ENCODE assay signal across 31 cellular contexts in the genomic region with DNA sequence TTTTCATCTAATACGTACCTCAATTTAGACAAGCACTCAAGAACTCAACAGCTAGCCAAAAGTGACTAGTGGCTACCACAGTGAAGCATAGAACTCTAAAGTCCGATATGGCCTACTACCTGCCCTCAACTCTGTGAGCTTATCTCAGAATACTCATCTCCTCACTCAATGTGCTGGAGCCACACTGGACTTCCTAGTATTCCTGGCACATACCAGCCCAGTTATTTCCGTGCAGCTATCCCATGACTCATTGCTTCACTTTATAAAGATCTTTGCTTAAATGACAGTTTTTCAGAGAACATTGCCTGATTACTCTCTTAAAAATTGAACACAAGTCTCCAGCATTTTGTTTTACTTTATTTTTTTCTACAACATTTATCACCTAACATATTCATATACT.
DNase-seq lines count a peak whose midpoint lies in the region; ATAC-seq and TF ChIP-seq lines count a peak whose summit lies in the region.
"Had no signal": no experiment of that assay in that cellular context is flagged by ENCODE, and none has a peak within 500 bp of the region (broad histone marks: within the 10 kb centered on the region; RNA-seq: fewer than 3 reads in every experiment).

No MANE protein-coding gene starts in this region.

- peaks cover 4 to 6% of the 10 kb centered on the region in 2 donors for H3K9me3 Mint-ChIP-seq in stimulated activated naive B cell treated with anti-CD40 and anti-IgM and Interleukin-4, amounts not matched to agents 10 μg/mL and 1 μg/mL and 100 μg/mL, for 72 hours
- H3K9me3 Mint-ChIP-seq in activated CD4-positive, alpha-beta memory T cell treated with anti-CD3 and anti-CD28 coated beads, Interleukin-2, amount 10 ng/mL, durations not matched to agents 7 days and 5 days = peaks cover 10% of the 10 kb centered on the region
- H3K9me3 Mint-ChIP-seq: memory B cell had no signal

- peaks cover 0 to 2% of the 10 kb centered on the region in 2 donors for H3K36me3 Mint-ChIP-seq in stimulated activated naive B cell treated with anti-CD40 and anti-IgM and Interleukin-4, amounts not matched to agents 10 μg/mL and 1 μg/mL and 100 μg/mL, for 72 hours
- H3K36me3 Mint-ChIP-seq in activated CD4-positive, alpha-beta memory T cell treated with anti-CD3 and anti-CD28 coated beads, Interleukin-2, amount 10 ng/mL, durations not matched to agents 7 days and 5 days (ENCODE audit: low read depth) = no peaks in the 10 kb centered on the region
- H3K36me3 Mint-ChIP-seq: immature natural killer cell, memory B cell had no signal

- peak; percentile 21 for DNase-seq in Daoy (ENCODE audit: low read depth)
- peak; percentile 76 for DNase-seq in NCI-H226
- peak; percentile 36 for DNase-seq in astrocyte of the spinal cord (ENCODE audit: low read depth, low spot score)
- DNase-seq in lung microvascular endothelial cell (ENCODE audit: low read depth in 2 of 2) = peak; percentile 16 to 76
- no peak for DNase-seq in stimulated activated naive B cell treated with anti-CD40 and anti-IgM and Interleukin-4, amounts not matched to agents 10 μg/mL and 1 μg/mL and 100 μg/mL, for 72 hours
- DNase-seq in T-helper 1 cell = no peak
- no peak for DNase-seq in activated CD4-positive, alpha-beta memory T cell treated with anti-CD3 and anti-CD28 coated beads, Interleukin-2, amount 10 ng/mL, durations not matched to agents 7 days and 5 days
- DNase-seq: activated CD4-positive, alpha-beta T cell treated with anti-CD3 and anti-CD28 coated beads, Interleukin-2, amount 50 U/mL, for 1 hour; activated CD4-positive, CD25-positive, alpha-beta regulatory T cell; activated T-cell treated with anti-CD3 and anti-CD28 coated beads, Interleukin-2, amount 50 U/mL, for 72 hours; body of pancreas; Calu3; DND-41; hypothalamus; immature natural killer cell; KG1; NCI-H1436; NCI-H2081 treated with DMSO at 0.1 percent for 48 hours; NCI-H2227 treated with DMSO at 0.1 percent for 48 hours; NCI-H526 treated with DMSO at 0.1 percent for 48 hours; NK-92 treated with Interleukin-12 subunit alpha and Interleukin-12 subunit beta, amount 100 ng/mL, for 24 hours; retina; stimulated activated naive CD4-positive, alpha-beta T cell; upper lobe of right lung had no signal

- no peaks in the 10 kb centered on the region for H3K4me1 Mint-ChIP-seq in stimulated activated naive B cell treated with anti-CD40 and anti-IgM and Interleukin-4, amounts not matched to agents 10 μg/mL and 1 μg/mL and 100 μg/mL, for 72 hours
- H3K4me1 Mint-ChIP-seq in activated CD4-positive, alpha-beta memory T cell treated with anti-CD3 and anti-CD28 coated beads, Interleukin-2, amount 10 ng/mL, durations not matched to agents 7 days and 5 days = no peaks in the 10 kb centered on the region
- H3K4me1 Mint-ChIP-seq: immature natural killer cell, memory B cell had no signal

- in situ Hi-C loops in astrocyte of the spinal cord (cut with HindIII; ENCODE audit: low sequenced_read_pairs) = no loop called here

- no peak overlapping the region for H3K27ac Mint-ChIP-seq in stimulated activated naive B cell treated with anti-CD40 and anti-IgM and Interleukin-4, amounts not matched to agents 10 μg/mL and 1 μg/mL and 100 μg/mL, for 72 hours
- no peak overlapping the region for H3K27ac Mint-ChIP-seq in activated CD4-positive, alpha-beta memory T cell treated with anti-CD3 and anti-CD28 coated beads, Interleukin-2, amount 10 ng/mL, durations not matched to agents 7 days and 5 days
- H3K27ac Mint-ChIP-seq: activated T-cell treated with anti-CD3 and anti-CD28 coated beads, Interleukin-2, amount 50 U/mL, for 72 hours; dendritic cell treated with granulocyte-macrophage colony-stimulating factor and Interleukin-4, amounts not matched to agents 40 ng/mL and 50 ng/mL, for 4 days; immature natural killer cell; memory B cell; T-helper 1 cell treated with Interleukin-12 subunit alpha and Interleukin-12 subunit beta and Interleukin-4 antibody, amounts not matched to agents 30 μg/mL and 1 μg/mL, for 36 hours had no signal

- CTCF ChIA-PET in activated CD4-positive, alpha-beta memory T cell treated with anti-CD3 and anti-CD28 coated beads, Interleukin-2, amount 10 ng/mL, durations not matched to agents 7 days and 5 days (lab: Charles Lee) = no interaction called here

- no peak overlapping the region for H3K4me3 Mint-ChIP-seq in stimulated activated naive B cell treated with anti-CD40 and anti-IgM and Interleukin-4, amounts not matched to agents 10 μg/mL and 1 μg/mL and 100 μg/mL, for 72 hours
- no peak overlapping the region for H3K4me3 Mint-ChIP-seq in activated CD4-positive, alpha-beta memory T cell treated with anti-CD3 and anti-CD28 coated beads, Interleukin-2, amount 10 ng/mL, durations not matched to agents 7 days and 5 days
- H3K4me3 Mint-ChIP-seq: activated T-cell treated with anti-CD3 and anti-CD28 coated beads, Interleukin-2, amount 50 U/mL, for 72 hours; dendritic cell treated with granulocyte-macrophage colony-stimulating factor and Interleukin-4, amounts not matched to agents 40 ng/mL and 50 ng/mL, for 4 days; immature natural killer cell; memory B cell; T-helper 1 cell treated with Interleukin-12 subunit alpha and Interleukin-12 subunit beta and Interleukin-4 antibody, amounts not matched to agents 30 μg/mL and 1 μg/mL, for 36 hours had no signal

- TF ChIP-seq CTCF in astrocyte of the spinal cord (IDR thresholded peaks at IDR 0.05; ENCODE audit: low read depth, low read length) = no peak

- POLR2A ChIA-PET in activated CD4-positive, alpha-beta memory T cell treated with anti-CD3 and anti-CD28 coated beads, Interleukin-2, amount 10 ng/mL, durations not matched to agents 7 days and 5 days (lab: Charles Lee) = no interaction called here

- H3K27me3 Mint-ChIP-seq in stimulated activated naive B cell treated with anti-CD40 and anti-IgM and Interleukin-4, amounts not matched to agents 10 μg/mL and 1 μg/mL and 100 μg/mL, for 72 hours = no peaks in the 10 kb centered on the region
- no peaks in the 10 kb centered on the region for H3K27me3 Mint-ChIP-seq in activated CD4-positive, alpha-beta memory T cell treated with anti-CD3 and anti-CD28 coated beads, Interleukin-2, amount 10 ng/mL, durations not matched to agents 7 days and 5 days
- H3K27me3 Mint-ChIP-seq: dendritic cell treated with granulocyte-macrophage colony-stimulating factor and Interleukin-4, amounts not matched to agents 40 ng/mL and 50 ng/mL, for 4 days; memory B cell had no signal

- no peak overlapping the region for H3K4me3 ChIP-seq in astrocyte of the spinal cord (ENCODE audit: low read depth, low read length)
- H3K4me3 ChIP-seq: A549, body of pancreas, skin epidermis, suprapubic skin, upper lobe of right lung had no signal

- ATAC-seq in stimulated activated naive B cell treated with anti-CD40 and anti-IgM and Interleukin-4, amounts not matched to agents 10 μg/mL and 1 μg/mL and 100 μg/mL, for 72 hours (replicated peaks) = no peak
- no peak for ATAC-seq in GM21381 (IDR thresholded peaks at IDR 0.05; ENCODE audit: unreplicated experiment)
- ATAC-seq: A549; activated T-cell treated with anti-CD3 and anti-CD28 coated beads, Interleukin-2, amount 50 U/mL, for 72 hours; body of pancreas; upper lobe of right lung had no signal

Comparison
In these comparisons a context has a peak if more than half of its experiments do, and no peak if none do; other contexts are left out.
1. DNase-seq: peak in Daoy (single experiment), NCI-H226 (single experiment), astrocyte of the spinal cord (single experiment) and lung microvascular endothelial cell (2 of 2); none in stimulated activated naive B cell treated with anti-CD40 and anti-IgM and Interleukin-4, amounts not matched to agents 10 μg/mL and 1 μg/mL and 100 μg/mL, for 72 hours (single experiment), T-helper 1 cell (0 of 5) and activated CD4-positive, alpha-beta memory T cell treated with anti-CD3 and anti-CD28 coated beads, Interleukin-2, amount 10 ng/mL, durations not matched to agents 7 days and 5 days (single experiment).